Comparison of ENCODE assay signal across 1 cellular context in genomic region chr9:131530930-131531832, GRCh38.
A peak's percentile ranks its signal among the peaks of the same experiment; 100 is the strongest.
TF ChIP-seq lines count a peak whose summit lies in the region.

Gene UCK1 (minus strand): TSS chr9:131531263. CDS start chr9:131531174, 89 bp downstream.

TF ChIP-seq in GM12878, 131 proteins besides CTCF, POLR2A, EP300 and RAD21 (continued from another document and continues in another):
- TF ChIP-seq ZBTB4 (CRISPR knock-in tag; IDR thresholded peaks at IDR 0.05) (no peak), ZNF217 (IDR thresholded peaks at IDR 0.05) (no peak), RFX5 (IDR thresholded peaks at IDR 0.05; ENCODE audit: low read depth, low read length) (no peak), REST (IDR thresholded peaks at IDR 0.05; ENCODE audit: low read depth, low read length) (no peak), PML (IDR thresholded peaks at IDR 0.05; ENCODE audit: low read length) (no peak), PAX5 (IDR thresholded peaks at IDR 0.05; ENCODE audit: borderline replicate concordance, low read depth, low read length) (no peak), NR2C2 (IDR thresholded peaks at IDR 0.05; ENCODE audit: borderline replicate concordance, control insufficient read depth, insufficient read length, low read depth) (no peak), ZNF384 (IDR thresholded peaks at IDR 0.05; ENCODE audit: borderline replicate concordance, low read depth, low read length) (no peak), FOXM1 (IDR thresholded peaks at IDR 0.05; ENCODE audit: low read depth, low read length) (no peak), MXI1 (IDR thresholded peaks at IDR 0.05; ENCODE audit: low read depth, low read length) (no peak), MEF2B (IDR thresholded peaks at IDR 0.05; ENCODE audit: partially characterized antibody, poor library complexity, severe bottlenecking) (no peak), STAT1 (conservative IDR thresholded peaks at IDR 0.05) (no peak), KLF5 (IDR thresholded peaks at IDR 0.05; ENCODE audit: partially characterized antibody) (peak; percentile 34), CREB1 (IDR thresholded peaks at IDR 0.05; ENCODE audit: low read depth) (peak; percentile 52; the same call in 1 of the 2 replicates), MAX (IDR thresholded peaks at IDR 0.05; ENCODE audit: low read depth, low read length) (no peak), SP1 (IDR thresholded peaks at IDR 0.05; ENCODE audit: low read depth, low read length) (no peak), BACH1 (IDR thresholded peaks at IDR 0.05; ENCODE audit: borderline replicate concordance) (0 out of 2 replicates have a peak, but pooled peaks have one; percentile 52), ATF2 (IDR thresholded peaks at IDR 0.05; ENCODE audit: low read length) (no peak), NR2F1 (conservative IDR thresholded peaks at IDR 0.05) (peak; percentile 75), TCF7 (IDR thresholded peaks at IDR 0.05; ENCODE audit: borderline replicate concordance) (no peak), YBX1 (IDR thresholded peaks at IDR 0.05) (no peak), POLR2AphosphoS2 (IDR thresholded peaks at IDR 0.05; ENCODE audit: low read depth, low read length) (no peak), ZNF24 (IDR thresholded peaks at IDR 0.05) (no peak), JUND (IDR thresholded peaks at IDR 0.05; ENCODE audit: low read depth, low read length) (no peak), KAT2A (conservative IDR thresholded peaks at IDR 0.05; ENCODE audit: control insufficient read depth, low read depth, low read length) (no peak), HDAC6 (IDR thresholded peaks at IDR 0.05; ENCODE audit: unreplicated experiment) (no peak), FOS (IDR thresholded peaks at IDR 0.05; ENCODE audit: borderline replicate concordance, extremely low read depth, insufficient read length) (no peak), ZBTB11 (CRISPR knock-in tag; IDR thresholded peaks at IDR 0.05) (no peak), FOXK2 (IDR thresholded peaks at IDR 0.05) (no peak), ELK1 (IDR thresholded peaks at IDR 0.05; ENCODE audit: low read depth, low read length) (no peak), IRF4 (IDR thresholded peaks at IDR 0.05; ENCODE audit: low read depth, low read length) (no peak), ATF7 (IDR thresholded peaks at IDR 0.05; ENCODE audit: low read depth) (no peak), BRCA1 (IDR thresholded peaks at IDR 0.05; ENCODE audit: low read depth, low read length) (no peak), SUPT20H (IDR thresholded peaks at IDR 0.05; ENCODE audit: borderline replicate concordance, control insufficient read depth, low read depth, low read length) (no peak), EZH2 (IDR thresholded peaks at IDR 0.05; ENCODE audit: borderline replicate concordance, control insufficient read depth, low read depth, low read length) (no peak), SRF (IDR thresholded peaks at IDR 0.05; ENCODE audit: low read depth in 2 of 2, low read length in 2 of 2) (0 out of 4 replicates have a peak, but pooled peaks of 1 of the 2 experiments have one; percentile 8), TCF3 (IDR thresholded peaks at IDR 0.05; ENCODE audit: borderline replicate concordance, insufficient read depth, low read depth, low read length) (no peak), EGR1 (IDR thresholded peaks at IDR 0.05; ENCODE audit: borderline replicate concordance in 1 of 2, low read depth in 2 of 2, low read length in 2 of 2) (no peak), SKIL (IDR thresholded peaks at IDR 0.05; ENCODE audit: low read depth, poor library complexity, severe bottlenecking) (no peak), IRF3 (IDR thresholded peaks at IDR 0.05) (no peak), TAF1 (IDR thresholded peaks at IDR 0.05; ENCODE audit: borderline replicate concordance, low read depth, low read length) (peak; percentile 53; the same call in 1 of the 2 replicates), BMI1 (IDR thresholded peaks at IDR 0.05; ENCODE audit: borderline replicate concordance) (no peak), RUNX3 (IDR thresholded peaks at IDR 0.05; ENCODE audit: low read length) (no peak), USF2 (IDR thresholded peaks at IDR 0.05; ENCODE audit: borderline replicate concordance, low read depth, low read length) (no peak), CHD4 (IDR thresholded peaks at IDR 0.05) (no peak), BCL3 (IDR thresholded peaks at IDR 0.05; ENCODE audit: borderline replicate concordance, insufficient read depth, low read depth, low read length, poor library complexity, severe bottlenecking) (no peak), SMAD1 (IDR thresholded peaks at IDR 0.05; ENCODE audit: low read depth, partially characterized antibody) (no peak), HCFC1 (IDR thresholded peaks at IDR 0.05; ENCODE audit: low read length) (peak; percentile 90)
